Comparison of ENCODE assay signal across 28 cellular contexts in the genomic region with DNA sequence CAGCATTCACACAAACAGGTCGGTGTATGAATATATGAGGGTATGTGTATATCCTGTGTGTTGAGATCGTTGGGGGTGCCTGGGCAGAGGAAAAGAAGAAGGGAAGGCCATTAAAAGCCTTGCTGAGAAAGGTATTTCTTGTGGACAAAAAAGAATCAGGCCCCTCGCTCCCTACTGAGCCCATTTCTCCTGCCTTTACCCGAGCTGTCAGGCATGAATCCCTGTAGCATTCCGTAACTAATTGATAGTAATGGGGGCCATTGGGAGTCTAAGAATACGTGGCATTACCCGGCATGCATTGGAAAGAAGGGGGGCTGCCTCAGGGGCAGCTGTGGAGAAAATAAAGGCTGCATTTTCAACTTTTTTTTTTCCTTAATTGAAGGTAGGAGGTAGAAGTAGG.
DNase-seq lines count a peak whose midpoint lies in the region; FAIRE-seq and TF ChIP-seq lines count a peak whose summit lies in the region.
"Had no signal": no experiment of that assay in that cellular context is flagged by ENCODE, and none has a peak within 500 bp of the region (broad histone marks: within the 10 kb centered on the region; RNA-seq: fewer than 3 reads in every experiment).

No MANE protein-coding gene starts in this region.

- H3K27me3 ChIP-seq in ectodermal cell (ENCODE audit: control insufficient read depth, insufficient read depth, low read length, poor library complexity, severe bottlenecking), result no peaks in the 10 kb centered on the region
- H3K27me3 ChIP-seq: BLaER1 had no signal

- H3K9me3 ChIP-seq in ectodermal cell (ENCODE audit: control insufficient read depth, low read length) (no peaks in the 10 kb centered on the region), kidney (ENCODE audit: control insufficient read depth in 1 of 2, low read length in 2 of 2) (no peaks in the 10 kb centered on the region)
- H3K9me3 ChIP-seq: BLaER1, Caco-2 had no signal

- peaks cover 6% of the 10 kb centered on the region for H3K9me3 Mint-ChIP-seq in mesothelial cell of epicardium
- H3K9me3 Mint-ChIP-seq: CD4-positive, alpha-beta T cell had no signal

- H3K36me3 Mint-ChIP-seq in mesothelial cell of epicardium, result no peaks in the 10 kb centered on the region

- FAIRE-seq in urothelium cell line (lab: Jason Lieb, UNC), result no peak
- no peak for FAIRE-seq in kidney (lab: Jason Lieb, UNC)
- FAIRE-seq: GM12878, HepG2 had no signal

- WGBS in ectodermal cell, 2 experiments, result 4 to 5% methylated on average over 7 of the region's 7 CpGs

- no peak overlapping the region for H3K4me3 ChIP-seq in ectodermal cell (ENCODE audit: insufficient read depth, low read depth, low read length)
- H3K4me3 ChIP-seq in kidney (ENCODE audit: low read length in 2 of 2), result no peak overlapping the region
- H3K4me3 ChIP-seq: BLaER1, GM12878, GM23248, SK-N-MC had no signal

- H3K27ac Mint-ChIP-seq in mesothelial cell of epicardium, result peak overlapping the region; percentile 11
- H3K27ac Mint-ChIP-seq: CD4-positive, alpha-beta T cell had no signal

- H3K27me3 Mint-ChIP-seq in mesothelial cell of epicardium (ENCODE audit: low read depth), result no peaks in the 10 kb centered on the region
- H3K27me3 Mint-ChIP-seq: CD4-positive, alpha-beta T cell had no signal

- DNase-seq in NCI-H2171 (lab: John Stamatoyannopoulos, UW) (peak; percentile 53), NCI-H2171 treated with DMSO at 0.1 percent for 48 hours (lab: John Stamatoyannopoulos, UW) (no peak), mesothelial cell of epicardium (ENCODE audit: low spot score in 2 of 2, unreplicated experiment in 2 of 2) (no peak), retina (peak; percentile 60), COLO668 (lab: John Stamatoyannopoulos, UW; ENCODE audit: unreplicated experiment) (no peak), urothelium cell line (ENCODE audit: low spot score) (no peak), kidney (no peak)
- DNase-seq: ACHN; Caco-2; CD4-positive, alpha-beta T cell; DMS 273 treated with DMSO at 0.1 percent for 48 hours; DMS79 treated with DMSO at 0.1 percent for 48 hours; GM23248; KBM-7; MM.1S; NCI-H1048; NCI-H1436; NCI-H187 treated with DMSO at 0.1 percent for 48 hours; NCI-H446; NCI-H526; RPMI8226; SHP77 had no signal

- H3K27ac ChIP-seq in ectodermal cell (ENCODE audit: insufficient read depth, low read depth, low read length, poor library complexity, severe bottlenecking) (peak overlapping the region; percentile 92), kidney (ENCODE audit: low read depth in 2 of 2, low read length in 2 of 2) (no peak overlapping the region)
- H3K27ac ChIP-seq: 22Rv1, BLaER1, GM23248, SK-N-MC had no signal

- peaks cover 35% of the 10 kb centered on the region for H3K4me1 Mint-ChIP-seq in mesothelial cell of epicardium

- H3K4me1 ChIP-seq in ectodermal cell (ENCODE audit: control insufficient read depth, insufficient read depth, low read length) (peaks cover 43% of the 10 kb centered on the region), kidney (ENCODE audit: control insufficient read depth in 1 of 2, insufficient read depth in 1 of 2, low read depth in 1 of 2, low read length in 2 of 2) (no peaks in the 10 kb centered on the region)
- H3K4me1 ChIP-seq: BLaER1, Caco-2 had no signal

- H3K36me3 ChIP-seq in ectodermal cell (ENCODE audit: control insufficient read depth, insufficient read depth, low read length) (no peaks in the 10 kb centered on the region), kidney (ENCODE audit: control insufficient read depth in 1 of 2, insufficient read depth in 2 of 2, low read length in 2 of 2) (no peaks in the 10 kb centered on the region)
- H3K36me3 ChIP-seq: BLaER1 had no signal

- H3K4me3 Mint-ChIP-seq in mesothelial cell of epicardium, result no peak overlapping the region
- H3K4me3 Mint-ChIP-seq: CD4-positive, alpha-beta T cell had no signal

- intact Hi-C loops in kidney (cut with DNase I), result no loop called here

- TF ChIP-seq CTCF in mesothelial cell of epicardium (IDR thresholded peaks at IDR 0.05; ENCODE audit: unreplicated experiment) (no peak), kidney (IDR thresholded peaks at IDR 0.05; ENCODE audit: borderline replicate concordance, extremely low read depth, insufficient read depth) (no peak)

- H3K9ac ChIP-seq in kidney (ENCODE audit: low read length in 2 of 2), result no peak overlapping the region
- H3K9ac ChIP-seq: BLaER1, GM23248 had no signal

Comparison
In these comparisons a context has a peak if more than half of its experiments do, and no peak if none do; other contexts are left out.
1. DNase-seq: peak in NCI-H2171 (single experiment) and retina (single experiment); none in NCI-H2171 treated with DMSO at 0.1 percent for 48 hours (single experiment), mesothelial cell of epicardium (0 of 2), COLO668 (single experiment), urothelium cell line (single experiment) and kidney (single experiment).